In the genomic region with DNA sequence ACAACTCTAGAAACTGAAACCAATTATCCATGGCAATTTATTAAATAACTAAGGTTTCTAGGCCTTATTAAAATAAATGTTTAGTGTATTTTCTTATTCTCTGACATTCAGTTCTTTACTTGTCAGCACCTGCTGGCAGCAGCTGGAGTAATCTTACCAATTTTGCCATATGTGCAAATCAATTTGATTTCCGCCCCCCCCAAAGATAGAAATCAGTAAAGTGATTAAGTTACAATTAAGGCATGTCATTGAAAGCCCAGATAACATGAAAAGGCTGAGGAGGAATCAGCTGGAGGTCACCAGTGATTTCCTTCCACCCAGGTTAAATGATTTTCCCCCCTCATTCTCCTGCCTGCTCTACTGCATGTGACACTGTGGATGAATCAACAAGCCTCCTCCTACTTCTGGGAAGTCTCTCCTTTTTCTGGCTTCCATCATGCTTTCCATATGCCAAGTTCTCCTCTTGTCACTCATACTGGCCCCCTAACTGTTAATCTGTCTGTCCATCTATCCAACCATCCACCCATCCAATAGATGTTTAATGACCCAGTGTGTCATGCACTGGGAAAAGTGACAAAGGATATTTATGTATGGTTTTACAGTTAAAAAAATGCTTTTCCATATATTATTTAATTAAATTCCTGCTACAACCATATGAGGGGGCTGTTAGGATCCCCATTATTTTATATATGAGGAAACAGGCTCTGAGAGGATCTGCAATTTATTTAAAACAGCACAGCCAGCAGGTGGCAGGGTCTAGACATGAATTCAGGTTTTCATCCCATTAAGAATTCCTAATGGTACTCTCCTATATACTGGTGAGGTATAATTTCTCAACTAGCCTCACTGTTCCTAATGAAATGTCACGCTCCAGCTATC, we compare ENCODE assay signal across 8 cellular contexts.
DNase-seq lines count a peak whose midpoint lies in the region; ATAC-seq and TF ChIP-seq lines count a peak whose summit lies in the region.

No MANE protein-coding gene starts in this region.

- intact Hi-C loops in activated CD4-positive, alpha-beta T cell treated with anti-CD3 and anti-CD28 coated beads for 36 hours (cut with DNase I, micrococcal nuclease) = loop anchor here (1.0 to 10.0 kb wide), 7 partner anchors 107 to 395 kb away; a partner anchor contains a TSS

- peak; percentile 20 for ATAC-seq in activated CD4-positive, alpha-beta T cell treated with anti-CD3 and anti-CD28 coated beads for 36 hours
- no peak for ATAC-seq in GM21529 (IDR thresholded peaks at IDR 0.05; ENCODE audit: unreplicated experiment)
- ATAC-seq in GM19351 (IDR thresholded peaks at IDR 0.05; ENCODE audit: unreplicated experiment) = no peak

- DNase-seq in activated CD4-positive, alpha-beta T cell treated with anti-CD3 and anti-CD28 coated beads for 36 hours = peak; percentile 47
- DNase-seq in activated CD4-positive, alpha-beta T cell treated with anti-CD3 and anti-CD28 coated beads for 1 hour = no peak
- DNase-seq in NCI-H1105 (lab: John Stamatoyannopoulos, UW) = peak; percentile 40
- peak; percentile 53 for DNase-seq in WERI-Rb-1
- peak; percentile 48 for DNase-seq in fibroblast of the conjunctiva (ENCODE audit: low read depth)
- DNase-seq in pons (ENCODE audit: low spot score) = peak; percentile 59

- H3K27ac Mint-ChIP-seq in activated CD4-positive, alpha-beta T cell treated with anti-CD3 and anti-CD28 coated beads for 36 hours = no peak overlapping the region

- no peaks in the 10 kb centered on the region for H3K9me3 ChIP-seq in WERI-Rb-1 (ENCODE audit: severe bottlenecking)

- peak; percentile 34; the same call in 1 of the 2 replicates for TF ChIP-seq CTCF in WERI-Rb-1 (IDR thresholded peaks at IDR 0.05; ENCODE audit: low read depth, low read length)

- CTCF ChIA-PET in activated CD4-positive, alpha-beta T cell treated with anti-CD3 and anti-CD28 coated beads for 36 hours (lab: Charles Lee) = interaction anchor here (0.6 to 3.7 kb wide), 34 partner anchors 9 to 629 kb away, joined by 3 to 31 read pairs (median 3); a partner anchor contains a TSS

- no peaks in the 10 kb centered on the region for H3K27me3 Mint-ChIP-seq in activated CD4-positive, alpha-beta T cell treated with anti-CD3 and anti-CD28 coated beads for 36 hours

- POLR2A ChIA-PET in activated CD4-positive, alpha-beta T cell treated with anti-CD3 and anti-CD28 coated beads for 36 hours (lab: Charles Lee) = interaction anchor here (1.2 kb wide), 1 partner anchor 41 kb away, joined by 5 read pairs; no protein-coding TSS in a partner anchor

- H3K4me3 ChIP-seq in WERI-Rb-1 (ENCODE audit: low read depth, low read length) = no peak overlapping the region

- no peaks in the 10 kb centered on the region for H3K36me3 ChIP-seq in WERI-Rb-1

- no peaks in the 10 kb centered on the region for H3K36me3 Mint-ChIP-seq in activated CD4-positive, alpha-beta T cell treated with anti-CD3 and anti-CD28 coated beads for 36 hours (ENCODE audit: low read depth)

- no peak overlapping the region for H3K27ac ChIP-seq in WERI-Rb-1

- H3K9me3 Mint-ChIP-seq in activated CD4-positive, alpha-beta T cell treated with anti-CD3 and anti-CD28 coated beads for 36 hours (ENCODE audit: low read depth) = no peaks in the 10 kb centered on the region

- peaks cover 28% of the 10 kb centered on the region for H3K4me1 Mint-ChIP-seq in activated CD4-positive, alpha-beta T cell treated with anti-CD3 and anti-CD28 coated beads for 36 hours

- H3K27me3 ChIP-seq in WERI-Rb-1 (ENCODE audit: insufficient read depth, low read depth, severe bottlenecking) = no peaks in the 10 kb centered on the region

- H3K4me3 Mint-ChIP-seq in activated CD4-positive, alpha-beta T cell treated with anti-CD3 and anti-CD28 coated beads for 36 hours = no peak overlapping the region
